Comparison of ENCODE assay signal across 23 cellular contexts in genomic region chr12:2364566-2365165, GRCh38.
DNase-seq lines count a peak whose midpoint lies in the region; FAIRE-seq and TF ChIP-seq lines count a peak whose summit lies in the region.
"Had no signal": no experiment of that assay in that cellular context is flagged by ENCODE, and none has a peak within 500 bp of the region (broad histone marks: within the 10 kb centered on the region; RNA-seq: fewer than 3 reads in every experiment).

No MANE protein-coding gene starts in this region.

- H3K4me3 Mint-ChIP-seq in HFFc6, result no peak overlapping the region
- H3K4me3 Mint-ChIP-seq: activated CD4-positive, alpha-beta T cell treated with anti-CD3 and anti-CD28 coated beads for 36 hours; memory B cell; natural killer cell treated with Interleukin-12 subunit alpha and Interleukin-12 subunit beta and Interleukin-15 and Interleukin-18, amount 100 ng/mL, for 72 hours had no signal

- no peaks in the 10 kb centered on the region for H3K27me3 Mint-ChIP-seq in HFFc6 (ENCODE audit: insufficient read depth)

- no peaks in the 10 kb centered on the region; the same call in 1 of the 2 replicates for H3K4me1 Mint-ChIP-seq in HFFc6 (ENCODE audit: low read depth)

- no peaks in the 10 kb centered on the region for H3K9me3 Mint-ChIP-seq in HFFc6
- H3K9me3 Mint-ChIP-seq: natural killer cell treated with Interleukin-12 subunit alpha and Interleukin-12 subunit beta and Interleukin-15 and Interleukin-18, amount 100 ng/mL, for 72 hours had no signal

- DNase-seq in GDM1 (lab: John Stamatoyannopoulos, UW), result peak; percentile 68
- peak; percentile 34 for DNase-seq in KG1 (lab: John Stamatoyannopoulos, UW)
- DNase-seq in SKM-1 treated with dmso at 0.1 percent for 144 hours (lab: John Stamatoyannopoulos, UW; ENCODE audit: unreplicated experiment), result peak; percentile 68
- DNase-seq in mesenteric fat pad (ENCODE audit: low spot score), result peak; percentile 59
- DNase-seq in HFFc6, result no peak
- DNase-seq in AG20443 (ENCODE audit: low spot score), result no peak
- no peak for DNase-seq in frontal cortex (ENCODE audit: low spot score in 2 of 2)
- DNase-seq in dedifferentiated amniotic fluid mesenchymal stem cell (ENCODE audit: extremely low spot score), result no peak
- DNase-seq: activated CD4-positive, alpha-beta T cell treated with anti-CD3 and anti-CD28 coated beads for 36 hours; activated gamma-delta T cell treated with Interleukin-2 at 50 U/mL for 16 hours; COR-L47; EL; IMR-90; NCI-H1048; NCI-H2029 treated with DMSO at 0.1 percent for 48 hours; NCI-H510A; SHP77 treated with DMSO at 0.1 percent for 48 hours; stimulated activated CD4-positive, alpha-beta T cell treated with anti-CD3 and anti-CD28 coated beads, Interleukin-4, amount 100 ng/mL, for 1 hour; T-helper 9 cell had no signal

- H3K27ac Mint-ChIP-seq in HFFc6, result no peak overlapping the region
- H3K27ac Mint-ChIP-seq: activated CD4-positive, alpha-beta T cell treated with anti-CD3 and anti-CD28 coated beads for 36 hours; memory B cell; natural killer cell treated with Interleukin-12 subunit alpha and Interleukin-12 subunit beta and Interleukin-15 and Interleukin-18, amount 100 ng/mL, for 72 hours had no signal

- peaks cover 5% of the 10 kb centered on the region for H3K36me3 Mint-ChIP-seq in HFFc6 (ENCODE audit: low read depth)
- H3K36me3 Mint-ChIP-seq: memory B cell; natural killer cell treated with Interleukin-12 subunit alpha and Interleukin-12 subunit beta and Interleukin-15 and Interleukin-18, amount 100 ng/mL, for 72 hours had no signal

- FAIRE-seq in frontal cortex (lab: Jason Lieb, UNC), result no peak
- FAIRE-seq: GM12892, keratinocyte had no signal

- no peak for TF ChIP-seq CTCF in HFFc6 (IDR thresholded peaks at IDR 0.05)

Comparison
In these comparisons a context has a peak if more than half of its experiments do, and no peak if none do; other contexts are left out.
1. DNase-seq: peak in GDM1 (single experiment), KG1 (single experiment), SKM-1 treated with dmso at 0.1 percent for 144 hours (single experiment) and mesenteric fat pad (single experiment); none in HFFc6 (single experiment), AG20443 (single experiment), frontal cortex (0 of 2) and dedifferentiated amniotic fluid mesenchymal stem cell (single experiment).